Comparison of ENCODE assay signal across 36 cellular contexts in the genomic region with DNA sequence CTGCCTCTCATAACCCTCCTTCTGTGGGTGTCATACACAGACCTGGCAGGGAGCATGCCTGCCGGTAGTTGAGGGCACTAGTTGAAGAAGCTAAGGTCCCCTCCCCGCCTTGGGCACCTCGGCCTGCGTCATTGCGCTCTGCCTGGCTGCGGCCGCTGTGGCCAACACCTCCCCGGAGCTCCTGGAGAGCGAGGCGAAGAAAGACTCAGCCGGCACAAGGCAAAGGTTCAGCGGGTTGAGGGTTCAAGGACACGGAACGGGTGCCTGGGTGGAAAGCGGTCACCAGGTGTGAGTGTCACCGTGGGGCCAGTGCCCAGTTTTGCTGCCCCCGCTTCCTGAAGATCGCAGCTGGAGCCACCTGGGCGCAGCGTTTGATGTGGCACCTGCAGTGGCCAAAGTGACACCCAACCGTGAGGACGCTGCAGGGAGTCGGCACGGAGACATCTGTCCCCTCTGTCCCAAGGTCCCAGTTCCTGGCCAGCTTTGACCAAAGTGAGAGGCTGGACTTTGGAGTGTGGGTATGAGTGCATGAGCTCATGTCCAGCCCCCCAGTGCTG. TPM values are rescaled to one million over a fixed set of nuclear protein-coding genes. Genes with fewer than 3 reads are reported as not detected.
"Had no signal": no experiment of that assay in that cellular context is flagged by ENCODE, and none has a peak within 500 bp of the region (broad histone marks: within the 10 kb centered on the region; RNA-seq: fewer than 3 reads in every experiment).

No MANE protein-coding gene starts in this region.

- H3K27ac ChIP-seq: body of pancreas, brain microvascular endothelial cell, breast epithelium, cardiac muscle cell, WERI-Rb-1 had no signal

- H3K9me3 ChIP-seq: body of pancreas had no signal

- H3K36me3 ChIP-seq: brain microvascular endothelial cell, breast epithelium, cardiac muscle cell, WERI-Rb-1 had no signal

- H3K4me3 ChIP-seq: body of pancreas, breast epithelium, cardiac muscle cell had no signal

- H3K4me1 ChIP-seq: body of pancreas, breast epithelium had no signal

- DNase-seq: activated CD4-positive, alpha-beta memory T cell treated with anti-CD3 and anti-CD28 coated beads, Interleukin-2, amount 10 ng/mL, durations not matched to agents 7 days and 5 days; activated CD4-positive, alpha-beta T cell treated with anti-CD3 and anti-CD28 coated beads for 1 hour; activated CD4-positive, alpha-beta T cell treated with anti-CD3 and anti-CD28 coated beads for 36 hours; activated CD4-positive, alpha-beta T cell treated with anti-CD3 and anti-CD28 coated beads for 48 hours; activated CD4-positive, alpha-beta T cell treated with anti-CD3 and anti-CD28 coated beads, Interleukin-2, amount 10 ng/mL, durations not matched to agents 7 days and 5 days; activated CD4-positive, alpha-beta T cell treated with anti-CD3 and anti-CD28 coated beads, Interleukin-2, amount 50 U/mL, for 48 hours; activated CD4-positive, CD25-positive, alpha-beta regulatory T cell; activated CD8-positive, alpha-beta memory T cell treated with anti-CD3 and anti-CD28 coated beads for 24 hours; activated CD8-positive, alpha-beta memory T cell treated with anti-CD3 and anti-CD28 coated beads, Interleukin-2, amount 10 ng/mL, durations not matched to agents 7 days and 5 days; activated CD8-positive, alpha-beta memory T cell treated with anti-CD3 and anti-CD28 coated beads, Interleukin-2, amount 50 U/mL, for 48 hours; activated CD8-positive, alpha-beta T cell treated with anti-CD3 and anti-CD28 coated beads, Interleukin-2, amount 10 ng/mL, durations not matched to agents 7 days and 5 days; activated effector memory CD4-positive, alpha-beta T cell treated with Interleukin-2 at 50 U/mL for 16 hours; activated gamma-delta T cell; activated naive CD4-positive, alpha-beta T cell treated with anti-CD3 and anti-CD28 coated beads, Interleukin-2, amount 10 ng/mL, durations not matched to agents 7 days and 5 days; activated naive CD4-positive, alpha-beta T cell treated with Interleukin-2 at 50 U/mL for 16 hours; activated naive CD8-positive, alpha-beta T cell treated with anti-CD3 and anti-CD28 coated beads, Interleukin-2, amount 10 ng/mL, durations not matched to agents 7 days and 5 days; activated naive CD8-positive, alpha-beta T cell treated with anti-CD3 and anti-CD28 coated beads, Interleukin-2, amount 50 U/mL, for 24 hours; activated T-cell treated with anti-CD3 and anti-CD28 coated beads, Interleukin-2, amount 50 U/mL, for 24 hours; activated T-cell treated with anti-CD3 and anti-CD28 coated beads, Interleukin-2, amount 50 U/mL, for 48 hours; amygdala; anterior cingulate cortex; body of pancreas; brain microvascular endothelial cell; caudate nucleus; cerebellar nuclear complex; T-helper 1 cell; T-helper 2 cell; T-helper 9 cell; WERI-Rb-1 had no signal

- ATAC-seq: activated CD4-positive, alpha-beta T cell treated with anti-CD3 and anti-CD28 coated beads for 36 hours; activated CD4-positive, CD25-positive, alpha-beta regulatory T cell treated with anti-CD3 and anti-CD28 coated beads, Interleukin-2, amount 50 U/mL, for 24 hours; activated CD8-positive, alpha-beta memory T cell treated with anti-CD3 and anti-CD28 coated beads, Interleukin-2, amount 10 ng/mL, durations not matched to agents 7 days and 5 days; activated CD8-positive, alpha-beta T cell treated with anti-CD3 and anti-CD28 coated beads, Interleukin-2, amount 10 ng/mL, durations not matched to agents 7 days and 5 days; activated naive CD8-positive, alpha-beta T cell treated with anti-CD3 and anti-CD28 coated beads, Interleukin-2, amount 50 U/mL, for 24 hours; body of pancreas; WTC11 had no signal

- H3K27me3 ChIP-seq: body of pancreas, brain microvascular endothelial cell, breast epithelium, cardiac muscle cell had no signal

RNA-seq across cellular contexts. Expression of a gene that starts 14.8 kb away (rescaled TPM):
- total RNA-seq: activated CD4-positive, alpha-beta memory T cell treated with anti-CD3 and anti-CD28 coated beads, Interleukin-2, amount 10 ng/mL, durations not matched to agents 7 days and 5 days; activated CD4-positive, alpha-beta T cell treated with anti-CD3 and anti-CD28 coated beads for 36 hours; activated CD4-positive, alpha-beta T cell treated with anti-CD3 and anti-CD28 coated beads, Interleukin-2, amount 10 ng/mL, durations not matched to agents 7 days and 5 days; activated CD8-positive, alpha-beta memory T cell treated with anti-CD3 and anti-CD28 coated beads, Interleukin-2, amount 10 ng/mL, durations not matched to agents 7 days and 5 days; activated CD8-positive, alpha-beta T cell treated with anti-CD3 and anti-CD28 coated beads, Interleukin-2, amount 10 ng/mL, durations not matched to agents 7 days and 5 days; activated naive CD8-positive, alpha-beta T cell treated with anti-CD3 and anti-CD28 coated beads, Interleukin-2, amount 10 ng/mL, durations not matched to agents 7 days and 5 days; activated T-helper 2 cell treated with anti-CD3 and anti-CD28 coated beads, Interferon-gamma antibody, Interleukin-2, Interleukin-4, amounts not matched to agents 10 μg/mL and 5 μg/mL and 100 μg/mL, durations not matched to agents 14 hours and 24 hours and 36 hours; astrocyte; body of pancreas; breast epithelium; cardiac muscle cell; WTC11 had no signal
- polyA plus RNA-seq: adipose tissue, cardiac muscle cell had no signal

RNA-seq across cellular contexts. Expression of a gene that starts 36.0 kb away (rescaled TPM):
- total RNA-seq: activated CD4-positive, alpha-beta memory T cell treated with anti-CD3 and anti-CD28 coated beads, Interleukin-2, amount 10 ng/mL, durations not matched to agents 7 days and 5 days; activated CD4-positive, alpha-beta T cell treated with anti-CD3 and anti-CD28 coated beads for 36 hours; activated CD4-positive, alpha-beta T cell treated with anti-CD3 and anti-CD28 coated beads, Interleukin-2, amount 10 ng/mL, durations not matched to agents 7 days and 5 days; activated CD8-positive, alpha-beta memory T cell treated with anti-CD3 and anti-CD28 coated beads, Interleukin-2, amount 10 ng/mL, durations not matched to agents 7 days and 5 days; activated CD8-positive, alpha-beta T cell treated with anti-CD3 and anti-CD28 coated beads, Interleukin-2, amount 10 ng/mL, durations not matched to agents 7 days and 5 days; activated naive CD8-positive, alpha-beta T cell treated with anti-CD3 and anti-CD28 coated beads, Interleukin-2, amount 10 ng/mL, durations not matched to agents 7 days and 5 days; activated T-helper 2 cell treated with anti-CD3 and anti-CD28 coated beads, Interferon-gamma antibody, Interleukin-2, Interleukin-4, amounts not matched to agents 10 μg/mL and 5 μg/mL and 100 μg/mL, durations not matched to agents 14 hours and 24 hours and 36 hours; astrocyte; body of pancreas; breast epithelium; cardiac muscle cell; WTC11 had no signal
- polyA plus RNA-seq: adipose tissue, cardiac muscle cell had no signal
